In the genomic region with DNA sequence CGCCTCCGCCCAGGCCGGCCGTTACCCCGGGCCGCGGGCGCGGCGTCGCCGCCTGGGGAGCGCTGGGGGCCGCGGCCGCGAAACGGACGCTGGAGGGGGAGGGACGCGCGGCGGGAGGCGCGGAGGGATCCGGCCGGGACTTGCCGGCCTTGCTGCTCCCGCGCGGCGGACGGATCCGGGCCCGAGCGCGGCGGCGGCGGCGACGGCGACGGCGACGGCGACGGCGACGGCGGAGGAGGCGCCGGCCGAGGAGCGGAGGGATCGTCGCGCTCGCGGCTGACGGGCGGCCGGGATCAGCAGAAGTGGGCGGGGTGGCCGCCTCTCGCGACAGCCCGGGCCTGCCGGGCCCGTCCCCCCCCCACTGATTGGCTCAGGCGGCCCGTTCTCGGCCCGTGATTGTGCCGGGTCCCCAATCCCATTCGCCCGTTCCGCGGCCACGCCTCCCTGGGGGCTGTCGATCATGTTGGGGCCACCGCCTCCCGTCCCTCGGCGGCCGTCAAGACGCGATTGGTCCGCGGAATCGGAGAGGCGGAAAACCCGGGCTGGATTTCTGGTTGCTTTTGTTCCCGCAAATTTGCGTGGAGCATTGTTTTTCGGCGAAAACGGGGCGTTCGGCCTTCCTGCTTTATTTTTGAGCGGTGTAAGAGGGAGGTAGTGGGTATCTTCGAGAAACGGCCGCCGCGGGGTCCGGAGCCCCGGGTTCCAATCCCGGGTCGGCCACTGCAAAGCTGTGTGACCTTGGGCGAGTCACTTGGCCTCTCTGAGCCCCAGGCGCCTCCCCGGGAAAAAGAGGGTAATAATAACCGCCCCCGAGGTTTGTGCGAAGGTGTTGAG, we compare ENCODE assay signal across 1 cellular context.
TF ChIP-seq lines count a peak whose summit lies in the region.

ZCCHC14 (minus strand) TSS at position 304 of the 834 bp plus-strand sequence. CDS start 786 bp downstream, outside the sequence.

TF ChIP-seq in K562, 482 proteins besides CTCF, POLR2A, EP300 and RAD21 (continued from another document and continues in another):
- TF ChIP-seq ZNF318 (IDR thresholded peaks at IDR 0.05; ENCODE audit: borderline replicate concordance in 1 of 2, low read depth in 1 of 2) (no peak), DDX20 (tag; IDR thresholded peaks at IDR 0.05; ENCODE audit: low read depth) (no peak), SIN3A (IDR thresholded peaks at IDR 0.05; ENCODE audit: borderline replicate concordance in 2 of 2, control insufficient read depth in 1 of 2, low read depth in 2 of 2, low read length in 2 of 2) (peak; percentile 31 to 66; a peak in 2 of 4 replicates), AFF1 (IDR thresholded peaks at IDR 0.05; ENCODE audit: low read depth in 1 of 2, partially characterized antibody in 2 of 2) (no peak), SAFB2 (IDR thresholded peaks at IDR 0.05; ENCODE audit: borderline replicate concordance, low read depth, low read length, severe bottlenecking) (no peak), ZNF217 (CRISPR knock-in tag; IDR thresholded peaks at IDR 0.05) (no peak), PHB (CRISPR knock-in tag; IDR thresholded peaks at IDR 0.05) (no peak), NONO (IDR thresholded peaks at IDR 0.05; ENCODE audit: low read depth in 2 of 2, low read length in 1 of 2) (peak in 1 of 2 experiments; percentile 87; a peak in 2 of 4 replicates), HINFP (tag; conservative IDR thresholded peaks at IDR 0.05; ENCODE audit: low read depth) (no peak), ESRRA (IDR thresholded peaks at IDR 0.05; ENCODE audit: borderline replicate concordance, low read depth) (peak; percentile 68), ETV6 (IDR thresholded peaks at IDR 0.05; ENCODE audit: borderline replicate concordance in 1 of 2, low read depth in 2 of 2, low read length in 1 of 2) (no peak), ETV6 (CRISPR knock-in tag; IDR thresholded peaks at IDR 0.05; ENCODE audit: borderline replicate concordance) (no peak), ZNF282 (CRISPR knock-in tag; IDR thresholded peaks at IDR 0.05) (no peak)
- TF ChIP-seq, protein P1, sequence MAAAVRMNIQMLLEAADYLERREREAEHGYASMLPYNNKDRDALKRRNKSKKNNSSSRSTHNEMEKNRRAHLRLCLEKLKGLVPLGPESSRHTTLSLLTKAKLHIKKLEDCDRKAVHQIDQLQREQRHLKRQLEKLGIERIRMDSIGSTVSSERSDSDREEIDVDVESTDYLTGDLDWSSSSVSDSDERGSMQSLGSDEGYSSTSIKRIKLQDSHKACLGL (CRISPR knock-in tag; IDR thresholded peaks at IDR 0.05; ENCODE audit: borderline replicate concordance, poor library complexity, severe bottlenecking): no peak
- TF ChIP-seq, protein P2, sequence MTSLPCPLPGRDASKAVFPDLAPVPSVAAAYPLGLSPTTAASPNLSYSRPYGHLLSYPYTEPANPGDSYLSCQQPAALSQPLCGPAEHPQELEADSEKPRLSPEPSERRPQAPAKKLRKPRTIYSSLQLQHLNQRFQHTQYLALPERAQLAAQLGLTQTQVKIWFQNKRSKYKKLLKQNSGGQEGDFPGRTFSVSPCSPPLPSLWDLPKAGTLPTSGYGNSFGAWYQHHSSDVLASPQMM (CRISPR knock-in tag; IDR thresholded peaks at IDR 0.05): no peak
- TF ChIP-seq, protein P3, sequence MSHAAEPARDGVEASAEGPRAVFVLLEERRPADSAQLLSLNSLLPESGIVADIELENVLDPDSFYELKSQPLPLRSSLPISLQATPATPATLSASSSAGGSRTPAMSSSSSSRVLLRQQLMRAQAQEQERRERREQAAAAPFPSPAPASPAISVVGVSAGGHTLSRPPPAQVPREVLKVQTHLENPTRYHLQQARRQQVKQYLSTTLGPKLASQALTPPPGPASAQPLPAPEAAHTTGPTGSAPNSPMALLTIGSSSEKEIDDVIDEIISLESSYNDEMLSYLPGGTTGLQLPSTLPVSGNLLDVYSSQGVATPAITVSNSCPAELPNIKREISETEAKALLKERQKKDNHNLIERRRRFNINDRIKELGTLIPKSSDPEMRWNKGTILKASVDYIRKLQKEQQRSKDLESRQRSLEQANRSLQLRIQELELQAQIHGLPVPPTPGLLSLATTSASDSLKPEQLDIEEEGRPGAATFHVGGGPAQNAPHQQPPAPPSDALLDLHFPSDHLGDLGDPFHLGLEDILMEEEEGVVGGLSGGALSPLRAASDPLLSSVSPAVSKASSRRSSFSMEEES (CRISPR knock-in tag; IDR thresholded peaks at IDR 0.05): no peak
